1 cellular context compared by ENCODE assay signal in the genomic region with DNA sequence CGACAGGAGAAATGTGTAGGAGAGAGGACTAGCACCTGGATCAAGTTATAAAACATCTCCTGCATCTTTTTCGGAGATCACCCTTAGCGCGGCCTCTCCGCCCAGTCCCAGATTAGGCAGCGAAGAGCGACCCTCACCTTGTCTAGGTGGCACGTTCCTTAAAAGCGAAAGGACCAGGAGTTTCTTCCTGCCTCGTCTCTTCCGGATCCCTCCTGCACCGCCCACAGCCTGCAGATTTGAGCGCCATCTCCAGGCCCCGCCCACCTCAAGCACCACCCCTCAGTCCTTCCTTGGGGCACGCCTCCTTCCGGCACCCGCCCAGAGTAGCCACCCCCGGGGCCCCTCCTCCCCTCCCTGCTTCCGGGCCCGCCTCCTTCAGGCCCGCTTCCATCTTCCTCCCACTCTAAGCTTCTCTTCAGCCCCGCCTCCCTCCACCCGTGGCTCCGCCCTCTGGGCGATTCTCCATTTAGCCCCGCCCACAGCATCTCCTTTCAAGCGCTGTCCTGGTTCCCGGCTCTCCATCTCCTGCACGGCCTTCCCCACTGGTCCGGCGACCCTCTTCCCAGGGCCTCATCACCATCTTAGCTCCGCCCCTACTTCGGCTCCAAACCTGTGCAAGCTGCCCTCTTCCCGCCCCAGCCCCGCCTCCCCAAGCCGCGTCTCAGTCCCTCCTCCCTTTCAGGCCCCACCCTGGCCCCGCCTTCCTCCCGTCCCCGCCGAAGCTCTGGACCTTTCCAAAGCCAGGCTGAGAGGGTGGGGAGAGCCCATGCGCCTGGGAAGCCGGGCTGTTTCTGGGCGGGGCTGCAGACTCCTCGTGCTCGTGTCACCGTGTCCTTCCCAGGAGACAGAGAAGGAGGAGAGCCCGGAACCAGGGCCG.
TF ChIP-seq lines count a peak whose summit lies in the region.

No MANE protein-coding gene starts in this region.

TF ChIP-seq in HepG2, 621 proteins besides CTCF, POLR2A, EP300 and RAD21 (continued from another document and continues in another):
- TF ChIP-seq, protein P1, sequence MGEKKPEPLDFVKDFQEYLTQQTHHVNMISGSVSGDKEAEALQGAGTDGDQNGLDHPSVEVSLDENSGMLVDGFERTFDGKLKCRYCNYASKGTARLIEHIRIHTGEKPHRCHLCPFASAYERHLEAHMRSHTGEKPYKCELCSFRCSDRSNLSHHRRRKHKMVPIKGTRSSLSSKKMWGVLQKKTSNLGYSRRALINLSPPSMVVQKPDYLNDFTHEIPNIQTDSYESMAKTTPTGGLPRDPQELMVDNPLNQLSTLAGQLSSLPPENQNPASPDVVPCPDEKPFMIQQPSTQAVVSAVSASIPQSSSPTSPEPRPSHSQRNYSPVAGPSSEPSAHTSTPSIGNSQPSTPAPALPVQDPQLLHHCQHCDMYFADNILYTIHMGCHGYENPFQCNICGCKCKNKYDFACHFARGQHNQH (CRISPR knock-in tag; IDR thresholded peaks at IDR 0.05) = no peak
- peak; percentile 70 for TF ChIP-seq CREM (IDR thresholded peaks at IDR 0.05)
- no peak for TF ChIP-seq CREM (CRISPR knock-in tag; IDR thresholded peaks at IDR 0.05)
- TF ChIP-seq, protein P2, sequence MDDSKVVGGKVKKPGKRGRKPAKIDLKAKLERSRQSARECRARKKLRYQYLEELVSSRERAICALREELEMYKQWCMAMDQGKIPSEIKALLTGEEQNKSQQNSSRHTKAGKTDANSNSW (CRISPR knock-in tag; IDR thresholded peaks at IDR 0.05; ENCODE audit: borderline replicate concordance) = 0 out of 2 replicates have a peak, but pooled peaks have one; percentile 4
- TF ChIP-seq ZNF33B (CRISPR knock-in tag; IDR thresholded peaks at IDR 0.05) = peak; percentile 87; the same call in 1 of the 2 replicates
- no peak for TF ChIP-seq ZNF33A (CRISPR knock-in tag; IDR thresholded peaks at IDR 0.05; ENCODE audit: borderline replicate concordance)
- TF ChIP-seq, protein P3, sequence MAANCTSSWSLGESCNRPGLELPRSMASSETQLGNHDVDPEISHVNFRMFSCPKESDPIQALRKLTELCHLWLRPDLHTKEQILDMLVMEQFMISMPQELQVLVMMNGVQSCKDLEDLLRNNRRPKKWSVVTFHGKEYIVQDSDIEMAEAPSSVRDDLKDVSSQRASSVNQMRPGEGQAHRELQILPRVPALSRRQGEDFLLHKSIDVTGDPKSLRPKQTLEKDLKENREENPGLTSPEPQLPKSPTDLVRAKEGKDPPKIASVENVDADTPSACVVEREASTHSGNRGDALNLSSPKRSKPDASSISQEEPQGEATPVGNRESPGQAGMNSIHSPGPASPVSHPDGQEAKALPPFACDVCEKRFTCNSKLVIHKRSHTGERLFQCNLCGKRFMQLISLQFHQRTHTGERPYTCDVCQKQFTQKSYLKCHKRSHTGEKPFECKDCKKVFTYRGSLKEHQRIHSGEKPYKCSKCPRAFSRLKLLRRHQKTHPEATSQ (CRISPR knock-in tag; IDR thresholded peaks at IDR 0.05; ENCODE audit: borderline replicate concordance) = 0 out of 2 replicates have a peak, but pooled peaks have one; percentile 47
- peak; percentile 94 for TF ChIP-seq ELF1 (CRISPR knock-in tag; IDR thresholded peaks at IDR 0.05)
- no peak for TF ChIP-seq ZNF256 (CRISPR knock-in tag; conservative IDR thresholded peaks at IDR 0.05)
- no peak; the same call in 1 of the 2 replicates for TF ChIP-seq GPN1 (CRISPR knock-in tag; IDR thresholded peaks at IDR 0.05; ENCODE audit: borderline replicate concordance)
- no peak for TF ChIP-seq ZNF136 (CRISPR knock-in tag; IDR thresholded peaks at IDR 0.05; ENCODE audit: low read depth)
- TF ChIP-seq, protein P4, sequence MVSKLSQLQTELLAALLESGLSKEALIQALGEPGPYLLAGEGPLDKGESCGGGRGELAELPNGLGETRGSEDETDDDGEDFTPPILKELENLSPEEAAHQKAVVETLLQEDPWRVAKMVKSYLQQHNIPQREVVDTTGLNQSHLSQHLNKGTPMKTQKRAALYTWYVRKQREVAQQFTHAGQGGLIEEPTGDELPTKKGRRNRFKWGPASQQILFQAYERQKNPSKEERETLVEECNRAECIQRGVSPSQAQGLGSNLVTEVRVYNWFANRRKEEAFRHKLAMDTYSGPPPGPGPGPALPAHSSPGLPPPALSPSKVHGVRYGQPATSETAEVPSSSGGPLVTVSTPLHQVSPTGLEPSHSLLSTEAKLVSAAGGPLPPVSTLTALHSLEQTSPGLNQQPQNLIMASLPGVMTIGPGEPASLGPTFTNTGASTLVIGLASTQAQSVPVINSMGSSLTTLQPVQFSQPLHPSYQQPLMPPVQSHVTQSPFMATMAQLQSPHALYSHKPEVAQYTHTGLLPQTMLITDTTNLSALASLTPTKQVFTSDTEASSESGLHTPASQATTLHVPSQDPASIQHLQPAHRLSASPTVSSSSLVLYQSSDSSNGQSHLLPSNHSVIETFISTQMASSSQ (IDR thresholded peaks at IDR 0.05; ENCODE audit: low read depth) = 0 out of 2 replicates have a peak, but pooled peaks have one; percentile 33
- TF ChIP-seq, protein P4 (CRISPR knock-in tag; IDR thresholded peaks at IDR 0.05; ENCODE audit: borderline replicate concordance) = peak; percentile 51
- no peak; the same call in 1 of the 2 replicates for TF ChIP-seq ZNF350 (CRISPR knock-in tag; IDR thresholded peaks at IDR 0.05; ENCODE audit: borderline replicate concordance, low read depth)
- no peak for TF ChIP-seq FLYWCH1 (CRISPR knock-in tag; IDR thresholded peaks at IDR 0.05)
- TF ChIP-seq ISL2 (CRISPR knock-in tag; IDR thresholded peaks at IDR 0.05) = peak; percentile 32; the same call in 1 of the 2 replicates
- peak; percentile 95 for TF ChIP-seq POLR2G (IDR thresholded peaks at IDR 0.05; ENCODE audit: low read depth, low read length)
- TF ChIP-seq ZNF773 (CRISPR knock-in tag; IDR thresholded peaks at IDR 0.05; ENCODE audit: borderline replicate concordance) = 0 out of 2 replicates have a peak, but pooled peaks have one; percentile 75
- TF ChIP-seq ZNF484 (CRISPR knock-in tag; IDR thresholded peaks at IDR 0.05; ENCODE audit: borderline replicate concordance, low read depth) = no peak
- TF ChIP-seq ZFP36L1 (CRISPR knock-in tag; IDR thresholded peaks at IDR 0.05) = no peak
- peak; percentile 98 for TF ChIP-seq ETV5 (CRISPR knock-in tag; IDR thresholded peaks at IDR 0.05; ENCODE audit: borderline replicate concordance)
- no peak; the same call in 1 of the 2 replicates for TF ChIP-seq KLF15 (CRISPR knock-in tag; IDR thresholded peaks at IDR 0.05; ENCODE audit: borderline replicate concordance)
- no peak; the same call in 1 of the 2 replicates for TF ChIP-seq NR2F6 (IDR thresholded peaks at IDR 0.05)
- TF ChIP-seq NR2F6 (CRISPR knock-in tag; IDR thresholded peaks at IDR 0.05) = peak; percentile 25
- TF ChIP-seq, protein P5, sequence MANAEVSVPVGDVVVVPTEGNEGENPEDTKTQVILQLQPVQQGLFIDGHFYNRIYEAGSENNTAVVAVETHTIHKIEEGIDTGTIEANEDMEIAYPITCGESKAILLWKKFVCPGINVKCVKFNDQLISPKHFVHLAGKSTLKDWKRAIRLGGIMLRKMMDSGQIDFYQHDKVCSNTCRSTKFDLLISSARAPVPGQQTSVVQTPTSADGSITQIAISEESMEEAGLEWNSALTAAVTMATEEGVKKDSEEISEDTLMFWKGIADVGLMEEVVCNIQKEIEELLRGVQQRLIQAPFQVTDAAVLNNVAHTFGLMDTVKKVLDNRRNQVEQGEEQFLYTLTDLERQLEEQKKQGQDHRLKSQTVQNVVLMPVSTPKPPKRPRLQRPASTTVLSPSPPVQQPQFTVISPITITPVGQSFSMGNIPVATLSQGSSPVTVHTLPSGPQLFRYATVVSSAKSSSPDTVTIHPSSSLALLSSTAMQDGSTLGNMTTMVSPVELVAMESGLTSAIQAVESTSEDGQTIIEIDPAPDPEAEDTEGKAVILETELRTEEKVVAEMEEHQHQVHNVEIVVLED (CRISPR knock-in tag; IDR thresholded peaks at IDR 0.05; ENCODE audit: borderline replicate concordance) = no peak; the same call in 1 of the 2 replicates
- TF ChIP-seq MAFK (conservative IDR thresholded peaks at IDR 0.05 in 1 of 2, IDR thresholded peaks at IDR 0.05 in 1 of 2; ENCODE audit: low read length in 2 of 2) = no peak
- TF ChIP-seq, protein P6, sequence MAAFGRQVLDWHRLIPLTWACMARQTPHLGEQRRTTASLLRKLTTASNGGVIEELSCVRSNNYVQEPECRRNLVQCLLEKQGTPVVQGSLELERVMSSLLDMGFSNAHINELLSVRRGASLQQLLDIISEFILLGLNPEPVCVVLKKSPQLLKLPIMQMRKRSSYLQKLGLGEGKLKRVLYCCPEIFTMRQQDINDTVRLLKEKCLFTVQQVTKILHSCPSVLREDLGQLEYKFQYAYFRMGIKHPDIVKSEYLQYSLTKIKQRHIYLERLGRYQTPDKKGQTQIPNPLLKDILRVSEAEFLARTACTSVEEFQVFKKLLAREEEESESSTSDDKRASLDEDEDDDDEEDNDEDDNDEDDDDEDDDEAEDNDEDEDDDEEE (CRISPR knock-in tag; IDR thresholded peaks at IDR 0.05) = no peak
- peak; percentile 81; the same call in 1 of the 2 replicates for TF ChIP-seq THAP11 (CRISPR knock-in tag; IDR thresholded peaks at IDR 0.05)
- TF ChIP-seq, protein P7, sequence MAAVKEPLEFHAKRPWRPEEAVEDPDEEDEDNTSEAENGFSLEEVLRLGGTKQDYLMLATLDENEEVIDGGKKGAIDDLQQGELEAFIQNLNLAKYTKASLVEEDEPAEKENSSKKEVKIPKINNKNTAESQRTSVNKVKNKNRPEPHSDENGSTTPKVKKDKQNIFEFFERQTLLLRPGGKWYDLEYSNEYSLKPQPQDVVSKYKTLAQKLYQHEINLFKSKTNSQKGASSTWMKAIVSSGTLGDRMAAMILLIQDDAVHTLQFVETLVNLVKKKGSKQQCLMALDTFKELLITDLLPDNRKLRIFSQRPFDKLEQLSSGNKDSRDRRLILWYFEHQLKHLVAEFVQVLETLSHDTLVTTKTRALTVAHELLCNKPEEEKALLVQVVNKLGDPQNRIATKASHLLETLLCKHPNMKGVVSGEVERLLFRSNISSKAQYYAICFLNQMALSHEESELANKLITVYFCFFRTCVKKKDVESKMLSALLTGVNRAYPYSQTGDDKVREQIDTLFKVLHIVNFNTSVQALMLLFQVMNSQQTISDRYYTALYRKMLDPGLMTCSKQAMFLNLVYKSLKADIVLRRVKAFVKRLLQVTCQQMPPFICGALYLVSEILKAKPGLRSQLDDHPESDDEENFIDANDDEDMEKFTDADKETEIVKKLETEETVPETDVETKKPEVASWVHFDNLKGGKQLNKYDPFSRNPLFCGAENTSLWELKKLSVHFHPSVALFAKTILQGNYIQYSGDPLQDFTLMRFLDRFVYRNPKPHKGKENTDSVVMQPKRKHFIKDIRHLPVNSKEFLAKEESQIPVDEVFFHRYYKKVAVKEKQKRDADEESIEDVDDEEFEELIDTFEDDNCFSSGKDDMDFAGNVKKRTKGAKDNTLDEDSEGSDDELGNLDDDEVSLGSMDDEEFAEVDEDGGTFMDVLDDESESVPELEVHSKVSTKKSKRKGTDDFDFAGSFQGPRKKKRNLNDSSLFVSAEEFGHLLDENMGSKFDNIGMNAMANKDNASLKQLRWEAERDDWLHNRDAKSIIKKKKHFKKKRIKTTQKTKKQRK (IDR thresholded peaks at IDR 0.05; ENCODE audit: low read length) = no peak
- peak; percentile 91 for TF ChIP-seq XRCC5 (optimal IDR thresholded peaks at IDR 0.05; ENCODE audit: low read length)
- TF ChIP-seq HIVEP1 (CRISPR knock-in tag; IDR thresholded peaks at IDR 0.05) = no peak
- no peak; the same call in 1 of the 2 replicates for TF ChIP-seq NFRKB (IDR thresholded peaks at IDR 0.05)
- TF ChIP-seq, protein P8, sequence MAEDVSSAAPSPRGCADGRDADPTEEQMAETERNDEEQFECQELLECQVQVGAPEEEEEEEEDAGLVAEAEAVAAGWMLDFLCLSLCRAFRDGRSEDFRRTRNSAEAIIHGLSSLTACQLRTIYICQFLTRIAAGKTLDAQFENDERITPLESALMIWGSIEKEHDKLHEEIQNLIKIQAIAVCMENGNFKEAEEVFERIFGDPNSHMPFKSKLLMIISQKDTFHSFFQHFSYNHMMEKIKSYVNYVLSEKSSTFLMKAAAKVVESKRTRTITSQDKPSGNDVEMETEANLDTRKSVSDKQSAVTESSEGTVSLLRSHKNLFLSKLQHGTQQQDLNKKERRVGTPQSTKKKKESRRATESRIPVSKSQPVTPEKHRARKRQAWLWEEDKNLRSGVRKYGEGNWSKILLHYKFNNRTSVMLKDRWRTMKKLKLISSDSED (CRISPR knock-in tag; IDR thresholded peaks at IDR 0.05) = no peak
- TF ChIP-seq ZNF713 (CRISPR knock-in tag; IDR thresholded peaks at IDR 0.05) = 0 out of 2 replicates have a peak, but pooled peaks have one; percentile 7
- peak; percentile 34; the same call in 1 of the 2 replicates for TF ChIP-seq ZNF790 (CRISPR knock-in tag; IDR thresholded peaks at IDR 0.05; ENCODE audit: borderline replicate concordance)
- TF ChIP-seq RFX3 (CRISPR knock-in tag; IDR thresholded peaks at IDR 0.05) = no peak
- TF ChIP-seq, protein P9, sequence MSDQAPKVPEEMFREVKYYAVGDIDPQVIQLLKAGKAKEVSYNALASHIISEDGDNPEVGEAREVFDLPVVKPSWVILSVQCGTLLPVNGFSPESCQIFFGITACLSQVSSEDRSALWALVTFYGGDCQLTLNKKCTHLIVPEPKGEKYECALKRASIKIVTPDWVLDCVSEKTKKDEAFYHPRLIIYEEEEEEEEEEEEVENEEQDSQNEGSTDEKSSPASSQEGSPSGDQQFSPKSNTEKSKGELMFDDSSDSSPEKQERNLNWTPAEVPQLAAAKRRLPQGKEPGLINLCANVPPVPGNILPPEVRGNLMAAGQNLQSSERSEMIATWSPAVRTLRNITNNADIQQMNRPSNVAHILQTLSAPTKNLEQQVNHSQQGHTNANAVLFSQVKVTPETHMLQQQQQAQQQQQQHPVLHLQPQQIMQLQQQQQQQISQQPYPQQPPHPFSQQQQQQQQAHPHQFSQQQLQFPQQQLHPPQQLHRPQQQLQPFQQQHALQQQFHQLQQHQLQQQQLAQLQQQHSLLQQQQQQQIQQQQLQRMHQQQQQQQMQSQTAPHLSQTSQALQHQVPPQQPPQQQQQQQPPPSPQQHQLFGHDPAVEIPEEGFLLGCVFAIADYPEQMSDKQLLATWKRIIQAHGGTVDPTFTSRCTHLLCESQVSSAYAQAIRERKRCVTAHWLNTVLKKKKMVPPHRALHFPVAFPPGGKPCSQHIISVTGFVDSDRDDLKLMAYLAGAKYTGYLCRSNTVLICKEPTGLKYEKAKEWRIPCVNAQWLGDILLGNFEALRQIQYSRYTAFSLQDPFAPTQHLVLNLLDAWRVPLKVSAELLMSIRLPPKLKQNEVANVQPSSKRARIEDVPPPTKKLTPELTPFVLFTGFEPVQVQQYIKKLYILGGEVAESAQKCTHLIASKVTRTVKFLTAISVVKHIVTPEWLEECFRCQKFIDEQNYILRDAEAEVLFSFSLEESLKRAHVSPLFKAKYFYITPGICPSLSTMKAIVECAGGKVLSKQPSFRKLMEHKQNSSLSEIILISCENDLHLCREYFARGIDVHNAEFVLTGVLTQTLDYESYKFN (CRISPR knock-in tag; conservative IDR thresholded peaks at IDR 0.05) = peak; percentile 58
- TF ChIP-seq ZNF703 (CRISPR knock-in tag; IDR thresholded peaks at IDR 0.05; ENCODE audit: borderline replicate concordance) = no peak; the same call in 1 of the 2 replicates
- TF ChIP-seq ZNF251 (CRISPR knock-in tag; IDR thresholded peaks at IDR 0.05) = no peak; the same call in 1 of the 2 replicates
